Comparison of ENCODE assay signal across 8 cellular contexts in the genomic region with DNA sequence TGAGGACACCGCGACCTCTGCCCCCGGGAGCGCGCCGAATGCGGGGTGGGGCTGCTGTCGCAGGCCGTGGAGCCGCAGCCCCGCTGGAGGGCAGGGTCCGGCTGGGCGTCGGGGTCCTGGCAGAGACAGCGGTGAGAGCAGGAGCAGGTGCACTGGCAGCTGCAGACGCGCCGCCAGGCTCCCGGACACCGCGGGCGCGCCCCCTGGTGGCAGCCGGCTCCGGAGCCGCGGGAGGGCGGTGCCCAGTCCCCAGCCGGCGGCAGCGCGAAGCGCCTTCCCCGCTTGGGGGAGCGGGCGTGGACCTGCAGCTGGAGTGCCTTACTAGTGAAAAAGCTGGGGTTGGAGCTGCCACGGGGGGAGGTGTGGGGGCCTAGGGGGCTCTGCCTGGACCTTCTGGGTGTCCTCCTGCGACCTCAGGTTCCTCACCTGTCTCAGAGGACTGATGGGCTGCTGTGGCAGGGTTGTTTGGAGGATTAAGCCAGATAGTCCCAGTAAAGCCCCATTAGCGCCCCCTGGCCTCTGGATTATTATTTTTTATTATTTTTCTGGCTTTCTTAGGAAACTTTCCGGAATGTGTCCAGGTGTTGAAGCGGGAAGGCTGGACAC.
DNase-seq lines count a peak whose midpoint lies in the region; ATAC-seq and TF ChIP-seq lines count a peak whose summit lies in the region.
"Not testable (repeated sequence)": the region's sequence is repeated elsewhere in the genome, so short reads cannot be mapped to it uniquely, and the experiment has no call there.

No MANE protein-coding gene starts in this region.

- peak overlapping the region; percentile 74 for H2AFZ ChIP-seq in neuron (ENCODE audit: low read depth, low read length)

- H3K4me3 ChIP-seq in HUES48 (ENCODE audit: low read depth, low read length): peak overlapping the region; percentile 73
- peak overlapping the region; percentile 43 for H3K4me3 ChIP-seq in neuron (ENCODE audit: low read length)

- H3K9me3 ChIP-seq in HUES48 (ENCODE audit: control insufficient read depth, insufficient read depth, low read length); neuron (ENCODE audit: low read length): not testable (repeated sequence)

- not testable (repeated sequence) for H3K36me3 ChIP-seq in HUES48 (ENCODE audit: control insufficient read depth, insufficient read depth, low read length); neuron (ENCODE audit: insufficient read depth, low read length)

- ATAC-seq in GM21619 (IDR thresholded peaks at IDR 0.05; ENCODE audit: unreplicated experiment) (peak; percentile 97), foreskin keratinocyte (peak; percentile 93)

- not testable (repeated sequence) for H3K9ac ChIP-seq in HUES48 (ENCODE audit: low read depth, low read length)

- peak; percentile 87 for TF ChIP-seq CTCF in foreskin keratinocyte (conservative IDR thresholded peaks at IDR 0.05)

- H3K27me3 ChIP-seq in HUES48 (ENCODE audit: control insufficient read depth, insufficient read depth, low read length); foreskin keratinocyte; neuron (ENCODE audit: insufficient read depth, low read length): not testable (repeated sequence)

- not testable (repeated sequence) for H3K27ac ChIP-seq in HUES48 (ENCODE audit: low read depth, low read length); foreskin keratinocyte

- peak; percentile 21 for DNase-seq in DMS79 treated with DMSO at 0.1 percent for 48 hours (lab: John Stamatoyannopoulos, UW)
- DNase-seq in SK-N-DZ (ENCODE audit: low spot score): peak; percentile 68
- peak; percentile 85 for DNase-seq in activated naive CD4-positive, alpha-beta T cell treated with Interleukin-2 at 50 U/mL for 16 hours
- peak; percentile 23 to 55 for DNase-seq in foreskin keratinocyte
- peak; percentile 69 for DNase-seq in stimulated activated naive CD4-positive, alpha-beta T cell treated with Interleukin-2 at 50 U/mL for 16 hours (lab: John Stamatoyannopoulos, UW)

- H3K4me1 ChIP-seq in HUES48 (ENCODE audit: control insufficient read depth, insufficient read depth, low read length); foreskin keratinocyte; neuron (ENCODE audit: insufficient read depth, low read length): not testable (repeated sequence)

Comparison
In these comparisons a context has a peak if more than half of its experiments do, and no peak if none do; other contexts are left out.
1. DNase-seq: peak in every context shown above with its lines; median percentile 85 in activated naive CD4-positive, alpha-beta T cell treated with Interleukin-2 at 50 U/mL for 16 hours; 69 in stimulated activated naive CD4-positive, alpha-beta T cell treated with Interleukin-2 at 50 U/mL for 16 hours; 68 in SK-N-DZ; 39 in foreskin keratinocyte; 21 in DMS79 treated with DMSO at 0.1 percent for 48 hours.